ENCODE assay signal across 8 cellular contexts in the genomic region with DNA sequence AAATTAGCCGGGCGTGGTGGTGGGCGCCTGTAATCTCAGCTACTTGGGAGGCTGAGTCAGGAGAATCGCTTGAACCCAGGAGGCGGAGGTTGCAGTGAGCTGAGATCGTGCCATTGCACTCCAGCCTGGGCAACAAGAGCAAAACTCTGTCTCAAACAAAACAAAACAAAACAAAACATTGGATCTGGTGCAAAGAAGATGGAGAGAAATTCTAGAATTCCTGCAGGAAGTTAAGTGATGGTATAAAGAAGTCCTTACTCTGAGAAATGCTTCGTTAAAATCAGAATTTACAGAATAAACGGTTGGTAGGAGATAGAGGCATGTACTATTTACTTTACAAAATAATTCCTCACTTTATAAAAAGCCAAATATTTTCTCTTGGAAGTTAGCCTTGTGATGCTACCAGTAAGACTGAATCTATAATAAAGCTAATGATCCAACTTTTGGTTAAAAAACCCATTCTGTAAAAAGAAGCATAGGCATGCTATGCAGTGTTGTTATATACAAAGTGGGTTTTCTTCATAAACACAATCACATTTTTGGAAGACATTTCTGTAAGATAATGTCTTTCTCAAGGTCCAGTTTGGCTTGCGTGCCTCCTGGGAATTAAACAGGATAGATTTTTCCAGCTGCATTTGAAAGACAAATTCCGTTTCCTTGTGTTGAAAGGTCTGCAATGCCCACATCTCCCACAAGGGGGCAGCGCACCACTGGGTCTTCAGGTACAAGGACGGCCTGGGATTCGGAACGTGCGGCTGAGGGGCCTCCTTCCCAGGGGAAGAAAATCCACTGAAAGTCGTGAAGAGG. TPM values are rescaled to one million over a fixed set of nuclear protein-coding genes. Genes with fewer than 3 reads are reported as not detected.
DNase-seq lines count a peak whose midpoint lies in the region; ATAC-seq, FAIRE-seq and TF ChIP-seq lines count a peak whose summit lies in the region.

No MANE protein-coding gene starts in this region.

- no peaks in the 10 kb centered on the region for H3K79me2 ChIP-seq in HepG2 (ENCODE audit: insufficient read depth, low read length)

- no peak for TF ChIP-seq POLR2A in HepG2 (IDR thresholded peaks at IDR 0.05; ENCODE audit: insufficient read depth in 1 of 2, low read depth in 2 of 2, low read length in 2 of 2)

- intact Hi-C loops in colonic mucosa (cut with DNase I) (loop anchor here (5.0 kb wide), 1 partner anchor 320 kb away; no protein-coding TSS in a partner anchor), HepG2 (cut with micrococcal nuclease; ENCODE audit: unreplicated experiment) (loop anchor here (1.0 to 5.0 kb wide), 6 partner anchors 105 to 319 kb away; no protein-coding TSS in a partner anchor)

- no peak overlapping the region for H3K4me3 ChIP-seq in colonic mucosa
- H3K4me3 ChIP-seq in HepG2 (replicated peaks in 1 of 3; ENCODE audit: insufficient read depth in 1 of 3, low read depth in 2 of 3, low read length in 3 of 3): peak overlapping the region in 1 of 3 experiments; percentile 44; a peak in 1 of 6 replicates

- in situ Hi-C loops in ACHN (cut with HindIII; ENCODE audit: low pct_ligation_motif_present, low pct_unique_long_range_greater_than_20kb, low sequenced_read_pairs) (no loop called here), GM13976 (cut with MboI; ENCODE audit: low sequenced_read_pairs, unreplicated experiment) (loop anchor here (10.0 kb wide), 2 partner anchors 163 to 323 kb away; no protein-coding TSS in a partner anchor), HepG2 (cut with HindIII; ENCODE audit: extremely low pct_ligation_motif_present, low pct_unique_long_range_greater_than_20kb) (loop anchor here (5.0 to 10.0 kb wide), 2 partner anchors 170 to 323 kb away; no protein-coding TSS in a partner anchor)

- CTCF ChIA-PET in HepG2 (lab: Yijun Ruan, JAX; ENCODE audit: low intra/inter-chr PET ratio, low total read pairs): interaction anchor here (0.7 to 3.9 kb wide), 6 partner anchors 103 to 320 kb away, joined by 3 to 42 read pairs (median 7); no protein-coding TSS in a partner anchor

- no TSS peak for BruUV-seq in HepG2 (replicated peaks; lab: Mats Ljungman, UMichigan)

- peak; percentile 87 for FAIRE-seq in HepG2 (lab: Jason Lieb, UNC)

- no peaks in the 10 kb centered on the region for H3K27me3 ChIP-seq in colonic mucosa
- H3K27me3 ChIP-seq in HepG2 (ENCODE audit: control insufficient read depth in 1 of 2, insufficient read depth in 2 of 2, low read length in 2 of 2): no peaks in the 10 kb centered on the region

- H3K36me3 ChIP-seq in colonic mucosa: no peaks in the 10 kb centered on the region
- H3K36me3 ChIP-seq in HepG2 (replicated peaks in 1 of 2; ENCODE audit: control insufficient read depth in 1 of 2, insufficient read depth in 2 of 2, low read length in 2 of 2): no peaks in the 10 kb centered on the region

- DNase-seq in ACHN (peak; percentile 81), GM13976 (ENCODE audit: low spot score) (peak; percentile 51), NCI-H2227 (lab: John Stamatoyannopoulos, UW; ENCODE audit: unreplicated experiment) (peak; percentile 77), colonic mucosa (peak; percentile 89), HepG2 (ENCODE audit: low spot score) (peak; percentile 78)
- DNase-seq in activated CD4-positive, alpha-beta T cell treated with anti-CD3 and anti-CD28 coated beads for 4 hours: peak; percentile 72 to 85
- peak; percentile 62 to 80 for DNase-seq in stimulated activated CD4-positive, alpha-beta T cell treated with anti-CD3 and anti-CD28 coated beads, Interleukin-4, amount 100 ng/mL, for 48 hours (ENCODE audit: low read depth in 2 of 2)

- H3K27ac ChIP-seq in colonic mucosa: no peak overlapping the region
- no peak overlapping the region for H3K27ac ChIP-seq in HepG2 (ENCODE audit: extremely low read length, insufficient read depth, low read length)

- peak overlapping the region; percentile 58 for H2AFZ ChIP-seq in HepG2 (ENCODE audit: low read length)

- 32% methylated on average over 16 of the region's 16 CpGs for WGBS in HepG2 (ENCODE audit: low lambda C conversion rate)

- H3K4me2 ChIP-seq in HepG2 (ENCODE audit: low read depth, low read length): peak overlapping the region; percentile 70

- POLR2A ChIA-PET in HepG2 (lab: Yijun Ruan, JAX): interaction anchor here (1.5 kb wide), 1 partner anchor 35 kb away, joined by 6 read pairs; a partner anchor contains a TSS

- TF ChIP-seq CTCF in GM13976 (IDR thresholded peaks at IDR 0.05; ENCODE audit: borderline replicate concordance, control extremely low read depth, extremely low read depth, insufficient read depth, missing control alignments): peak; percentile 87
- TF ChIP-seq CTCF in colonic mucosa (IDR thresholded peaks at IDR 0.05): peak; percentile 98
- TF ChIP-seq CTCF in HepG2 (CRISPR knock-in tag; IDR thresholded peaks at IDR 0.05): peak; percentile 96

- TF ChIP-seq EP300 in HepG2 (IDR thresholded peaks at IDR 0.05; ENCODE audit: low read depth in 2 of 2, low read length in 2 of 2) (no peak), HepG2 (CRISPR knock-in tag; IDR thresholded peaks at IDR 0.05; ENCODE audit: borderline replicate concordance) (no peak)

- ATAC-seq in HepG2 (peak; percentile 63), HG03135 (IDR thresholded peaks at IDR 0.05; ENCODE audit: unreplicated experiment) (no peak)

- no peaks in the 10 kb centered on the region for H3K4me1 ChIP-seq in colonic mucosa
- H3K4me1 ChIP-seq in HepG2 (ENCODE audit: insufficient read depth, low read length): peaks cover 31% of the 10 kb centered on the region

- TF ChIP-seq RAD21 in HepG2 (CRISPR knock-in tag; IDR thresholded peaks at IDR 0.05): peak; percentile 87

- H3K9me3 ChIP-seq in colonic mucosa (no peaks in the 10 kb centered on the region), HepG2 (ENCODE audit: low read length) (no peaks in the 10 kb centered on the region)

- H3K9ac ChIP-seq in colonic mucosa (ENCODE audit: low read depth in 2 of 2, low read length in 2 of 2) (no peak overlapping the region), HepG2 (ENCODE audit: insufficient read depth, low read depth, low read length) (no peak overlapping the region)

- no peaks in the 10 kb centered on the region for H4K20me1 ChIP-seq in HepG2 (ENCODE audit: insufficient read depth, low read length)

TF ChIP-seq in HepG2, 621 proteins besides CTCF, POLR2A, EP300 and RAD21 (continues in another document):
- peak; percentile 46 for TF ChIP-seq TEAD3 (CRISPR knock-in tag; optimal IDR thresholded peaks at IDR 0.05; ENCODE audit: borderline replicate concordance)

RNA-seq across cellular contexts. Expression of a gene that starts 35.6 kb away (rescaled TPM):
- total RNA-seq in colonic mucosa (1 to 10 TPM; 6.0 to 9.9 TPM), HepG2 (2016; rRNA removed; fragmentation: Illumina TruSeq; extraction: Trizol) (48.5 and 68.2 TPM in 2 replicates)
- total RNA-seq in HepG2 (2016; cell fraction: cytosol; rRNA removed; fragmentation: Illumina TruSeq; extraction: Trizol; ENCODE audit: low read depth): 13.1 and 15.0 TPM in 2 replicates
- total RNA-seq in HepG2 (2016; cell fraction: insoluble cytoplasmic fraction; rRNA removed; fragmentation: Illumina TruSeq; extraction: Trizol): 49.6 and 72.8 TPM in 2 replicates
- 25.8 and 28.2 TPM in 2 replicates for total RNA-seq in HepG2 (2016; cell fraction: membrane; rRNA removed; fragmentation: Illumina TruSeq; extraction: Trizol)
- total RNA-seq in HepG2 (2016; cell fraction: nucleus; rRNA removed; fragmentation: Illumina TruSeq; extraction: Trizol): 18.3 and 19.6 TPM in 2 replicates
- polyA plus RNA-seq in HepG2 (2011; rRNA removed): 11.6 and 12.8 TPM in 2 replicates
- polyA plus RNA-seq in HepG2 (2011; cell fraction: cytosol; rRNA removed): 9.2 and 12.2 TPM in 2 replicates
- polyA plus RNA-seq in HepG2 (2011; cell fraction: nucleus; rRNA removed): 3.6 and 4.4 TPM in 2 replicates
- 19.2 and 21.4 TPM in 2 replicates for polyA plus RNA-seq in HepG2 (2012)
- 13.2 and 13.3 TPM in 2 replicates for polyA plus RNA-seq in HepG2 (2016; cell fraction: cytosol; fragmentation: Illumina TruSeq; extraction: Trizol; ENCODE audit: low read depth)
- 64.7 and 73.1 TPM in 2 replicates for polyA plus RNA-seq in HepG2 (2016; cell fraction: insoluble cytoplasmic fraction; fragmentation: Illumina TruSeq; extraction: Trizol; ENCODE audit: low read depth)
- 18.4 and 19.1 TPM in 2 replicates for polyA plus RNA-seq in HepG2 (2016; cell fraction: membrane; fragmentation: Illumina TruSeq; extraction: Trizol; ENCODE audit: low read depth)
- 29.7 and 31.3 TPM in 2 replicates for polyA plus RNA-seq in HepG2 (2016; cell fraction: nucleus; fragmentation: Illumina TruSeq; extraction: Trizol; ENCODE audit: insufficient read depth, low read depth)
- 4.5 and 9.7 TPM in 2 replicates for polyA minus RNA-seq in HepG2 (2011; rRNA and poly(A)+ RNA removed; ENCODE audit: low replicate concordance)
- 6.2 and 8.3 TPM in 2 replicates for polyA minus RNA-seq in HepG2 (2011; cell fraction: cytosol; rRNA and poly(A)+ RNA removed)
- 5.5 and 6.7 TPM in 2 replicates for polyA minus RNA-seq in HepG2 (2011; cell fraction: nucleus; rRNA and poly(A)+ RNA removed)

RNA-seq across cellular contexts. Expression of a gene that starts 59.3 kb away (rescaled TPM):
- total RNA-seq in colonic mucosa (10 to 100 TPM; 15.4 to 19.9 TPM), HepG2 (2016; rRNA removed; fragmentation: Illumina TruSeq; extraction: Trizol) (42.5 and 43.5 TPM in 2 replicates)
- 9.7 and 11.2 TPM in 2 replicates for total RNA-seq in HepG2 (2016; cell fraction: cytosol; rRNA removed; fragmentation: Illumina TruSeq; extraction: Trizol; ENCODE audit: low read depth)
- 45.8 and 50.9 TPM in 2 replicates for total RNA-seq in HepG2 (2016; cell fraction: insoluble cytoplasmic fraction; rRNA removed; fragmentation: Illumina TruSeq; extraction: Trizol)
- total RNA-seq in HepG2 (2016; cell fraction: membrane; rRNA removed; fragmentation: Illumina TruSeq; extraction: Trizol): 18.5 and 22.1 TPM in 2 replicates
- 22.4 and 23.6 TPM in 2 replicates for total RNA-seq in HepG2 (2016; cell fraction: nucleus; rRNA removed; fragmentation: Illumina TruSeq; extraction: Trizol)
- polyA plus RNA-seq in HepG2 (2011; rRNA removed): 23.5 and 38.1 TPM in 2 replicates
- 17.1 and 29.4 TPM in 2 replicates for polyA plus RNA-seq in HepG2 (2011; cell fraction: cytosol; rRNA removed)
- polyA plus RNA-seq in HepG2 (2011; cell fraction: nucleus; rRNA removed): 3.8 and 7.9 TPM in 2 replicates
- 30.5 and 48.9 TPM in 2 replicates for polyA plus RNA-seq in HepG2 (2012)
- polyA plus RNA-seq in HepG2 (2016; cell fraction: cytosol; fragmentation: Illumina TruSeq; extraction: Trizol; ENCODE audit: low read depth): 11.3 and 12.3 TPM in 2 replicates
- 52.8 and 67.5 TPM in 2 replicates for polyA plus RNA-seq in HepG2 (2016; cell fraction: insoluble cytoplasmic fraction; fragmentation: Illumina TruSeq; extraction: Trizol; ENCODE audit: low read depth)
- 18.1 and 20.8 TPM in 2 replicates for polyA plus RNA-seq in HepG2 (2016; cell fraction: membrane; fragmentation: Illumina TruSeq; extraction: Trizol; ENCODE audit: low read depth)
- polyA plus RNA-seq in HepG2 (2016; cell fraction: nucleus; fragmentation: Illumina TruSeq; extraction: Trizol; ENCODE audit: insufficient read depth, low read depth): 45.7 and 46.7 TPM in 2 replicates
- polyA minus RNA-seq in HepG2 (2011; rRNA and poly(A)+ RNA removed; ENCODE audit: low replicate concordance): 1.5 and 2.8 TPM in 2 replicates
- 8.8 and 10.2 TPM in 2 replicates for polyA minus RNA-seq in HepG2 (2011; cell fraction: cytosol; rRNA and poly(A)+ RNA removed)
- polyA minus RNA-seq in HepG2 (2011; cell fraction: nucleus; rRNA and poly(A)+ RNA removed): 10.2 and 11.4 TPM in 2 replicates
